13 cellular contexts compared by ENCODE assay signal in genomic region chr3:196694941-196695848, GRCh38. TPM values are rescaled to one million over a fixed set of nuclear protein-coding genes. Genes with fewer than 3 reads are reported as not detected.
DNase-seq lines count a peak whose midpoint lies in the region; ATAC-seq lines count a peak whose summit lies in the region.
"Had no signal": no experiment of that assay in that cellular context is flagged by ENCODE, and none has a peak within 500 bp of the region (broad histone marks: within the 10 kb centered on the region; RNA-seq: fewer than 3 reads in every experiment).

No MANE protein-coding gene starts in this region.

- CTCF ChIA-PET in activated CD8-positive, alpha-beta memory T cell treated with anti-CD3 and anti-CD28 coated beads, Interleukin-2, amount 10 ng/mL, durations not matched to agents 7 days and 5 days (lab: Charles Lee): interaction anchor here (0.6 to 1.9 kb wide), 2 partner anchors 16 to 86 kb away, joined by 3 to 5 read pairs; partner anchors contain the start of genes CEP19 and PIGX

- peaks cover 2% of the 10 kb centered on the region for H3K36me3 Mint-ChIP-seq in T-helper 17 cell (ENCODE audit: low read depth)
- H3K36me3 Mint-ChIP-seq in activated CD8-positive, alpha-beta memory T cell treated with anti-CD3 and anti-CD28 coated beads, Interleukin-2, amount 10 ng/mL, durations not matched to agents 7 days and 5 days: no peaks in the 10 kb centered on the region
- no peaks in the 10 kb centered on the region for H3K36me3 Mint-ChIP-seq in immature natural killer cell
- H3K36me3 Mint-ChIP-seq in stimulated activated effector memory CD8-positive, alpha-beta T cell treated with anti-CD3 and anti-CD28 coated beads, Interleukin-12 subunit alpha, Interleukin-12 subunit beta, amount 100 ng/mL, for 72 hours: peaks cover 30% of the 10 kb centered on the region

- peaks cover 2% of the 10 kb centered on the region for H3K9me3 Mint-ChIP-seq in activated CD8-positive, alpha-beta memory T cell treated with anti-CD3 and anti-CD28 coated beads, Interleukin-2, amount 10 ng/mL, durations not matched to agents 7 days and 5 days (ENCODE audit: low read depth)
- no peaks in the 10 kb centered on the region for H3K9me3 Mint-ChIP-seq in immature natural killer cell
- no peaks in the 10 kb centered on the region for H3K9me3 Mint-ChIP-seq in stimulated activated effector memory CD8-positive, alpha-beta T cell treated with anti-CD3 and anti-CD28 coated beads, Interleukin-12 subunit alpha, Interleukin-12 subunit beta, amount 100 ng/mL, for 72 hours
- H3K9me3 Mint-ChIP-seq: IgD-negative memory B cell had no signal

- H3K27me3 Mint-ChIP-seq in T-helper 17 cell: no peaks in the 10 kb centered on the region
- no peaks in the 10 kb centered on the region for H3K27me3 Mint-ChIP-seq in activated CD8-positive, alpha-beta memory T cell treated with anti-CD3 and anti-CD28 coated beads, Interleukin-2, amount 10 ng/mL, durations not matched to agents 7 days and 5 days
- H3K27me3 Mint-ChIP-seq in immature natural killer cell (ENCODE audit: low read depth in 3 of 3): peaks cover 10 to 18% (median 15%) of the 10 kb centered on the region in 3 donors

- peak; percentile 20 for ATAC-seq in T-helper 17 cell
- ATAC-seq in activated CD8-positive, alpha-beta memory T cell treated with anti-CD3 and anti-CD28 coated beads, Interleukin-2, amount 10 ng/mL, durations not matched to agents 7 days and 5 days: peak; percentile 18
- ATAC-seq in stimulated activated effector memory CD8-positive, alpha-beta T cell treated with anti-CD3 and anti-CD28 coated beads, Interleukin-12 subunit alpha, Interleukin-12 subunit beta, amount 100 ng/mL, for 72 hours: peak; percentile 42

- DNase-seq in T-helper 17 cell (no peak), immature natural killer cell (peak; percentile 54 to 62 (median 57)), NCI-H1092 treated with DMSO at 0.1 percent for 48 hours (lab: John Stamatoyannopoulos, UW) (no peak), epidermal melanocyte (ENCODE audit: insufficient read length, low spot score) (no peak), cerebellar cortex (ENCODE audit: low spot score) (no peak)
- DNase-seq in activated CD8-positive, alpha-beta memory T cell treated with anti-CD3 and anti-CD28 coated beads, Interleukin-2, amount 10 ng/mL, durations not matched to agents 7 days and 5 days: no peak
- no peak for DNase-seq in stimulated activated effector memory CD8-positive, alpha-beta T cell treated with anti-CD3 and anti-CD28 coated beads, Interleukin-12 subunit alpha, Interleukin-12 subunit beta, amount 100 ng/mL, for 72 hours (ENCODE audit: low spot score in 2 of 2)
- DNase-seq: midbrain, NCI-H1092, NCI-H2227 treated with DMSO at 0.1 percent for 48 hours, posterior cingulate gyrus had no signal

- no peaks in the 10 kb centered on the region for H3K4me1 Mint-ChIP-seq in T-helper 17 cell
- peaks cover 4% of the 10 kb centered on the region for H3K4me1 Mint-ChIP-seq in activated CD8-positive, alpha-beta memory T cell treated with anti-CD3 and anti-CD28 coated beads, Interleukin-2, amount 10 ng/mL, durations not matched to agents 7 days and 5 days
- peaks cover 6 to 17% of the 10 kb centered on the region in 2 donors for H3K4me1 Mint-ChIP-seq in immature natural killer cell
- peaks cover 12% of the 10 kb centered on the region for H3K4me1 Mint-ChIP-seq in stimulated activated effector memory CD8-positive, alpha-beta T cell treated with anti-CD3 and anti-CD28 coated beads, Interleukin-12 subunit alpha, Interleukin-12 subunit beta, amount 100 ng/mL, for 72 hours

- H3K9me3 ChIP-seq in T-helper 17 cell (ENCODE audit: control insufficient read depth, low read length, poor library complexity, severe bottlenecking): no peaks in the 10 kb centered on the region
- H3K9me3 ChIP-seq: SJSA1 had no signal

- H3K4me3 Mint-ChIP-seq in T-helper 17 cell (no peak overlapping the region), immature natural killer cell (peak overlapping the region in 2 of 5 donors; percentile 18 to 20)
- no peak overlapping the region for H3K4me3 Mint-ChIP-seq in activated CD8-positive, alpha-beta memory T cell treated with anti-CD3 and anti-CD28 coated beads, Interleukin-2, amount 10 ng/mL, durations not matched to agents 7 days and 5 days
- H3K4me3 Mint-ChIP-seq in stimulated activated effector memory CD8-positive, alpha-beta T cell treated with anti-CD3 and anti-CD28 coated beads, Interleukin-12 subunit alpha, Interleukin-12 subunit beta, amount 100 ng/mL, for 72 hours: peak overlapping the region; percentile 47
- H3K4me3 Mint-ChIP-seq: IgD-negative memory B cell had no signal

- H3K27ac Mint-ChIP-seq in T-helper 17 cell (peak overlapping the region; percentile 88), immature natural killer cell (peak overlapping the region; percentile 40 to 83 (median 76))
- no peak overlapping the region for H3K27ac Mint-ChIP-seq in activated CD8-positive, alpha-beta memory T cell treated with anti-CD3 and anti-CD28 coated beads, Interleukin-2, amount 10 ng/mL, durations not matched to agents 7 days and 5 days
- peak overlapping the region; percentile 99 for H3K27ac Mint-ChIP-seq in stimulated activated effector memory CD8-positive, alpha-beta T cell treated with anti-CD3 and anti-CD28 coated beads, Interleukin-12 subunit alpha, Interleukin-12 subunit beta, amount 100 ng/mL, for 72 hours
- H3K27ac Mint-ChIP-seq: IgD-negative memory B cell had no signal

RNA-seq across cellular contexts. Expression of gene CEP19, which starts 16.9 kb away (rescaled TPM):
- 1 to 10 TPM; 1.4 to 2.1 TPM for total RNA-seq in T-helper 17 cell
- total RNA-seq in activated CD8-positive, alpha-beta memory T cell treated with anti-CD3 and anti-CD28 coated beads, Interleukin-2, amount 10 ng/mL, durations not matched to agents 7 days and 5 days: 1 to 10 TPM; 4.1 to 5.4 TPM
- 1 to 10 TPM; 2.3 to 3.3 (median 2.3) TPM for polyA plus RNA-seq in immature natural killer cell

RNA-seq across cellular contexts. Expression of gene PIGX, which starts 17.0 kb away (rescaled TPM):
- total RNA-seq in T-helper 17 cell: 10 to 100 TPM; 18.0 to 19.7 TPM
- total RNA-seq in activated CD8-positive, alpha-beta memory T cell treated with anti-CD3 and anti-CD28 coated beads, Interleukin-2, amount 10 ng/mL, durations not matched to agents 7 days and 5 days: 10 to 100 TPM; 40.5 to 56.9 TPM
- polyA plus RNA-seq in immature natural killer cell: 10 to 100 TPM; 38.3 to 55.6 (median 42.6) TPM

RNA-seq across cellular contexts. Expression of gene PAK2, which starts 44.5 kb away (rescaled TPM):
- 10 to 100 TPM; 70.6 to 80.0 TPM for total RNA-seq in T-helper 17 cell
- total RNA-seq in activated CD8-positive, alpha-beta memory T cell treated with anti-CD3 and anti-CD28 coated beads, Interleukin-2, amount 10 ng/mL, durations not matched to agents 7 days and 5 days: 100 to 1,000 TPM in 1 of 2 experiments, 10 to 100 TPM in 1; 86.4 to 118 TPM
- polyA plus RNA-seq in immature natural killer cell: 10 to 100 TPM; 20.2 to 34.1 (median 21.7) TPM

RNA-seq across cellular contexts. Expression of gene NRROS, which starts 55.7 kb away (rescaled TPM):
- total RNA-seq in T-helper 17 cell: 10 to 100 TPM; 15.1 to 15.5 TPM
- total RNA-seq in activated CD8-positive, alpha-beta memory T cell treated with anti-CD3 and anti-CD28 coated beads, Interleukin-2, amount 10 ng/mL, durations not matched to agents 7 days and 5 days: 10 to 100 TPM; 37.5 to 47.8 TPM
- polyA plus RNA-seq in immature natural killer cell: 10 to 100 TPM in 1 of 3 donors, 1 to 10 TPM in 2; 6.3 to 14.1 (median 8.0) TPM

Comparison
In these comparisons a context has a peak if more than half of its experiments do, and no peak if none do; other contexts are left out.
1. DNase-seq: peak in immature natural killer cell (3 of 3); none in T-helper 17 cell (0 of 3), activated CD8-positive, alpha-beta memory T cell treated with anti-CD3 and anti-CD28 coated beads, Interleukin-2, amount 10 ng/mL, durations not matched to agents 7 days and 5 days (single experiment), stimulated activated effector memory CD8-positive, alpha-beta T cell treated with anti-CD3 and anti-CD28 coated beads, Interleukin-12 subunit alpha, Interleukin-12 subunit beta, amount 100 ng/mL, for 72 hours (0 of 2), NCI-H1092 treated with DMSO at 0.1 percent for 48 hours (single experiment), epidermal melanocyte (single experiment) and cerebellar cortex (single experiment).
2. Peak in every context shown above with its lines, with median percentiles within 50 percentile points of each other: ATAC-seq.